In genomic region chr2:174246944-174247381, GRCh38 we compare ENCODE assay signal across 2 cellular contexts.
A peak's percentile ranks its signal among the peaks of the same experiment; 100 is the strongest.
TF ChIP-seq lines count a peak whose summit lies in the region.

No MANE protein-coding gene starts in this region.

TF ChIP-seq in K562, 482 proteins besides CTCF, POLR2A, EP300 and RAD21:
- TF ChIP-seq CUX1 (CRISPR knock-in tag; IDR thresholded peaks at IDR 0.05) (0 out of 2 replicates have a peak, but pooled peaks have one; percentile 32), GATAD2A (IDR thresholded peaks at IDR 0.05) (no peak), TCF3 (CRISPR knock-in tag; IDR thresholded peaks at IDR 0.05) (no peak), POLR2B (IDR thresholded peaks at IDR 0.05; ENCODE audit: low read depth, partially characterized antibody) (no peak), ELF1 (tag; IDR thresholded peaks at IDR 0.05) (no peak), ZNF75A (CRISPR knock-in tag; IDR thresholded peaks at IDR 0.05) (no peak), SIN3A (IDR thresholded peaks at IDR 0.05; ENCODE audit: borderline replicate concordance in 2 of 2, control insufficient read depth in 1 of 2, low read depth in 2 of 2, low read length in 2 of 2) (peak in 1 of 2 experiments; percentile 23; a peak in 1 of 4 replicates), ZNF124 (CRISPR knock-in tag; IDR thresholded peaks at IDR 0.05) (no peak), POLR2AphosphoS2 (IDR thresholded peaks at IDR 0.05; ENCODE audit: low read length) (no peak), PHF8 (IDR thresholded peaks at IDR 0.05; ENCODE audit: borderline replicate concordance, low read length) (no peak), KAT2B (IDR thresholded peaks at IDR 0.05; ENCODE audit: low read depth, low read length) (no peak), XRCC4 (IDR thresholded peaks at IDR 0.05; ENCODE audit: extremely low read depth, insufficient read depth, insufficient read length) (no peak), SMARCA4 (IDR thresholded peaks at IDR 0.05) (no peak), ZNF551 (CRISPR knock-in tag; IDR thresholded peaks at IDR 0.05) (no peak), NRF1 (conservative IDR thresholded peaks at IDR 0.05 in 1 of 2, IDR thresholded peaks at IDR 0.05 in 1 of 2) (peak in 1 of 2 experiments; percentile 42; a peak in 2 of 4 replicates), HLTF (IDR thresholded peaks at IDR 0.05) (no peak), NR3C1 (CRISPR knock-in tag; IDR thresholded peaks at IDR 0.05) (no peak), GABPA (tag; conservative IDR thresholded peaks at IDR 0.05; ENCODE audit: low read depth) (no peak), PBX2 (CRISPR knock-in tag; IDR thresholded peaks at IDR 0.05; ENCODE audit: low read depth) (no peak), PBX2 (tag; conservative IDR thresholded peaks at IDR 0.05; ENCODE audit: low read depth) (no peak)

TF ChIP-seq in neural cell, 6 proteins besides CTCF, POLR2A, EP300 and RAD21 (continued from another document):
- no peak for TF ChIP-seq EZH2 (IDR thresholded peaks at IDR 0.05; ENCODE audit: borderline replicate concordance, insufficient read depth, low read length, poor library complexity, severe bottlenecking)
TF ChIP-seq in neural cell: peak in this region for 0.
